In genomic region chr1:20174937-20175666, GRCh38 we compare ENCODE assay signal across 1 cellular context.
TF ChIP-seq lines count a peak whose summit lies in the region.

No MANE protein-coding gene starts in this region.

TF ChIP-seq in H1, 55 proteins besides CTCF, POLR2A, EP300 and RAD21:
- TF ChIP-seq KDM1A (IDR thresholded peaks at IDR 0.05; ENCODE audit: borderline replicate concordance, low read length) (no peak), YY1 (IDR thresholded peaks at IDR 0.05; ENCODE audit: low read depth, low read length) (no peak), BACH1 (IDR thresholded peaks at IDR 0.05; ENCODE audit: low read length) (no peak), KDM4A (IDR thresholded peaks at IDR 0.05; ENCODE audit: low read depth, low read length, severe bottlenecking) (no peak), SP4 (IDR thresholded peaks at IDR 0.05; ENCODE audit: low read length) (no peak), TAF7 (optimal IDR thresholded peaks at IDR 0.05; ENCODE audit: borderline replicate concordance, low read depth, low read length) (no peak), MAFK (IDR thresholded peaks at IDR 0.05; ENCODE audit: low read depth, low read length) (no peak), PHF8 (conservative IDR thresholded peaks at IDR 0.05; ENCODE audit: low read depth, low read length) (no peak), BCL11A (IDR thresholded peaks at IDR 0.05; ENCODE audit: low read depth in 2 of 2, low read length in 2 of 2) (no peak), ATF2 (IDR thresholded peaks at IDR 0.05; ENCODE audit: low read length) (no peak), SIX5 (IDR thresholded peaks at IDR 0.05; ENCODE audit: low read depth, low read length) (no peak), SP1 (IDR thresholded peaks at IDR 0.05; ENCODE audit: low read depth, low read length) (no peak), POLR2AphosphoS5 (IDR thresholded peaks at IDR 0.05; ENCODE audit: low read depth, low read length) (no peak), GABPA (IDR thresholded peaks at IDR 0.05; ENCODE audit: borderline replicate concordance, insufficient read depth, low read length) (no peak), KDM5A (IDR thresholded peaks at IDR 0.05; ENCODE audit: low read length) (no peak), MAX (IDR thresholded peaks at IDR 0.05) (no peak)
